ENCODE assay signal across 8 cellular contexts in genomic region chr12:111812881-111813741, GRCh38. TPM values are rescaled to one million over a fixed set of nuclear protein-coding genes. Genes with fewer than 3 reads are reported as not detected.
DNase-seq lines count a peak whose midpoint lies in the region; ATAC-seq and TF ChIP-seq lines count a peak whose summit lies in the region.

No MANE protein-coding gene starts in this region.

- H3K27me3 Mint-ChIP-seq in activated T-helper 17 cell treated with anti-CD3 and anti-CD28 coated beads, Interleukin-2, amount 50 U/mL, for 72 hours = no peaks in the 10 kb centered on the region

- no peak overlapping the region for H2BK15ac ChIP-seq in neuronal stem cell (ENCODE audit: low read length)

- peak; percentile 58 for TF ChIP-seq CTCF in MM.1S (IDR thresholded peaks at IDR 0.05; ENCODE audit: low read length)
- peak; percentile 87 for TF ChIP-seq CTCF in fibroblast of villous mesenchyme (IDR thresholded peaks at IDR 0.05; ENCODE audit: insufficient read depth, low read depth, low read length)

- no peak overlapping the region for H3K27ac ChIP-seq in MM.1S (ENCODE audit: low read length)
- H3K27ac ChIP-seq in neuronal stem cell (replicated peaks; ENCODE audit: low read length) = no peak overlapping the region
- H3K27ac ChIP-seq in substantia nigra (ENCODE audit: low read depth, low read length, poor library complexity, severe bottlenecking) = no peak overlapping the region

- H2AK5ac ChIP-seq in neuronal stem cell (ENCODE audit: low read depth, low read length) = no peak overlapping the region

- H2AFZ ChIP-seq in MM.1S (ENCODE audit: low read length) (0 out of 2 replicates have a peak overlapping the region, but pooled peaks have one; percentile 37), neuronal stem cell (ENCODE audit: low read length) (no peak overlapping the region)

- DNase-seq in AG08395 (ENCODE audit: low spot score) (peak; percentile 93), MM.1S (peak; percentile 68), SHP77 treated with DMSO at 0.1 percent for 48 hours (lab: John Stamatoyannopoulos, UW) (peak; percentile 60), fibroblast of villous mesenchyme (ENCODE audit: low read depth) (peak; percentile 90), neuronal stem cell (ENCODE audit: low spot score) (peak; percentile 78), substantia nigra (lab: John Stamatoyannopoulos, UW) (peak in 45 of 49 donors; percentile 5 to 78 (median 46))

- H4K8ac ChIP-seq in neuronal stem cell (ENCODE audit: low read depth, low read length) = no peak overlapping the region

- H2BK12ac ChIP-seq in neuronal stem cell (ENCODE audit: low read length) = no peak overlapping the region

- H3K4me3 Mint-ChIP-seq in activated T-helper 17 cell treated with anti-CD3 and anti-CD28 coated beads, Interleukin-2, amount 50 U/mL, for 72 hours = no peak overlapping the region

- no peak overlapping the region for H3K14ac ChIP-seq in neuronal stem cell (ENCODE audit: low read length)

- H3K4me2 ChIP-seq in MM.1S (ENCODE audit: low read depth, low read length) (peak overlapping the region; percentile 34; the same call in 1 of the 2 replicates), neuronal stem cell (ENCODE audit: insufficient read depth, low read length, poor library complexity, severe bottlenecking) (no peak overlapping the region)

- no peak overlapping the region for H4K91ac ChIP-seq in neuronal stem cell (ENCODE audit: low read depth, low read length, poor library complexity)

- H3K36me3 Mint-ChIP-seq in activated T-helper 17 cell treated with anti-CD3 and anti-CD28 coated beads, Interleukin-2, amount 50 U/mL, for 72 hours (ENCODE audit: low read depth) = no peaks in the 10 kb centered on the region

- H2BK5ac ChIP-seq in neuronal stem cell (ENCODE audit: low read length) = no peak overlapping the region

- no peaks in the 10 kb centered on the region for H3F3A ChIP-seq in MM.1S (ENCODE audit: insufficient read depth, low read length)

- H3K9me3 ChIP-seq in MM.1S (replicated peaks; ENCODE audit: insufficient read depth, low read length) (no peaks in the 10 kb centered on the region), neuronal stem cell (replicated peaks in 1 of 2; ENCODE audit: control insufficient read depth in 2 of 2, insufficient read depth in 1 of 2, low read depth in 1 of 2, low read length in 2 of 2) (no peaks in the 10 kb centered on the region)

- H3K79me1 ChIP-seq in neuronal stem cell (ENCODE audit: low read depth, low read length) = no peaks in the 10 kb centered on the region

- H3K4ac ChIP-seq in neuronal stem cell (ENCODE audit: low read length) = no peak overlapping the region

- H3K27me3 ChIP-seq in MM.1S (replicated peaks; ENCODE audit: insufficient read depth, low read length) = no peaks in the 10 kb centered on the region
- H3K27me3 ChIP-seq in neuronal stem cell (ENCODE audit: control insufficient read depth in 3 of 3, insufficient read depth in 3 of 3, low read depth in 1 of 3, low read length in 3 of 3) = no peaks in the 10 kb centered on the region

- no peaks in the 10 kb centered on the region for H3K36me3 ChIP-seq in MM.1S (replicated peaks; ENCODE audit: insufficient read depth, low read length)
- H3K36me3 ChIP-seq in neuronal stem cell (replicated peaks in 1 of 2; ENCODE audit: control insufficient read depth in 2 of 2, insufficient read depth in 2 of 2, low read length in 2 of 2) = peaks cover 3 to 12% of the 10 kb centered on the region in 2 donors

- H3K4me1 ChIP-seq in MM.1S (ENCODE audit: low read length) = no peaks in the 10 kb centered on the region
- H3K4me1 ChIP-seq in neuronal stem cell (ENCODE audit: control insufficient read depth in 2 of 2, insufficient read depth in 1 of 2, low read depth in 1 of 2, low read length in 2 of 2) = no peaks in the 10 kb centered on the region

- no peaks in the 10 kb centered on the region for H3K9me3 Mint-ChIP-seq in activated T-helper 17 cell treated with anti-CD3 and anti-CD28 coated beads, Interleukin-2, amount 50 U/mL, for 72 hours

- no CpG with 5 or more reads among the region's 13 CpGs for WGBS in neuronal stem cell (ENCODE audit: extremely low coverage in 2 of 2, insufficient read length in 2 of 2, insufficient replicate concordance in 1 of 2), 2 donors

- no peak overlapping the region for H3K18ac ChIP-seq in neuronal stem cell (ENCODE audit: low read length)

- H3K79me2 ChIP-seq in MM.1S (ENCODE audit: low read length) = no peaks in the 10 kb centered on the region

- no peaks in the 10 kb centered on the region for H3K9me2 ChIP-seq in MM.1S (replicated peaks; ENCODE audit: insufficient read depth, low read length)

- H3K4me1 Mint-ChIP-seq in activated T-helper 17 cell treated with anti-CD3 and anti-CD28 coated beads, Interleukin-2, amount 50 U/mL, for 72 hours = peaks cover 6% of the 10 kb centered on the region

- no peaks in the 10 kb centered on the region for H4K20me1 ChIP-seq in MM.1S (ENCODE audit: insufficient read depth, low read length)

- H3K4me3 ChIP-seq in MM.1S (ENCODE audit: low read length) (no peak overlapping the region), fibroblast of villous mesenchyme (ENCODE audit: low read depth, low read length) (no peak overlapping the region), neuronal stem cell (ENCODE audit: low read length in 2 of 2) (no peak overlapping the region)

- H3K27ac Mint-ChIP-seq in activated T-helper 17 cell treated with anti-CD3 and anti-CD28 coated beads, Interleukin-2, amount 50 U/mL, for 72 hours = no peak overlapping the region

- no peak overlapping the region for H3K9ac ChIP-seq in MM.1S (ENCODE audit: low read length)
- no peak overlapping the region for H3K9ac ChIP-seq in neuronal stem cell (ENCODE audit: low read depth, low read length, poor library complexity)

- no peak overlapping the region for H3K23ac ChIP-seq in neuronal stem cell (ENCODE audit: low read depth, low read length, poor library complexity)

- ATAC-seq in GM19351 (IDR thresholded peaks at IDR 0.05; ENCODE audit: unreplicated experiment) = peak; percentile 72
- peak; percentile 90 for ATAC-seq in activated T-helper 17 cell treated with anti-CD3 and anti-CD28 coated beads, Interleukin-2, amount 50 U/mL, for 72 hours (replicated peaks)

- no peak overlapping the region for H2BK120ac ChIP-seq in neuronal stem cell (ENCODE audit: low read depth, low read length)

RNA-seq across cellular contexts. Expression of gene MAPKAPK5, which starts 28.9 kb away (rescaled TPM):
- 10 to 100 TPM; 42.7 to 46.7 TPM for total RNA-seq in activated T-helper 17 cell treated with anti-CD3 and anti-CD28 coated beads, Interleukin-2, amount 50 U/mL, for 72 hours
- total RNA-seq in fibroblast of villous mesenchyme = 32.4 and 34.1 TPM in 2 replicates
- 29.4 TPM for polyA plus RNA-seq in neuronal stem cell (2013, experiment 1 of 2)
- 29.3 TPM for polyA plus RNA-seq in neuronal stem cell (2013, experiment 2 of 2)

RNA-seq across cellular contexts. Expression of gene ALDH2, which starts 46.4 kb away (rescaled TPM):
- 1 to 10 TPM in 1 of 2 donors, under 1 TPM in 1; 0.43 to 2.0 TPM for total RNA-seq in activated T-helper 17 cell treated with anti-CD3 and anti-CD28 coated beads, Interleukin-2, amount 50 U/mL, for 72 hours
- 6.8 and 13.4 TPM in 2 replicates for total RNA-seq in fibroblast of villous mesenchyme
- 29.8 TPM for polyA plus RNA-seq in neuronal stem cell (2013, experiment 1 of 2)
- polyA plus RNA-seq in neuronal stem cell (2013, experiment 2 of 2) = 30.2 TPM
